ENCODE assay signal across 36 cellular contexts in genomic region chr21:17494051-17494450, GRCh38. TPM values are rescaled to one million over a fixed set of nuclear protein-coding genes. Genes with fewer than 3 reads are reported as not detected.
"Had no signal": no experiment of that assay in that cellular context is flagged by ENCODE, and none has a peak within 500 bp of the region (broad histone marks: within the 10 kb centered on the region; RNA-seq: fewer than 3 reads in every experiment).

No MANE protein-coding gene starts in this region.

- H3K9me3 ChIP-seq: MG63 had no signal

- DNase-seq: Karpas-422, Kasumi-1, MG63, MM.1S, MV-4-11, NCI-H1048, NCI-H1092, NCI-H1092 treated with DMSO at 0.1 percent for 48 hours, NCI-H1105, NCI-H1105 treated with DMSO at 0.1 percent for 48 hours, NCI-H1417, NCI-H1417 treated with DMSO at 0.1 percent for 48 hours, NCI-H1436, NCI-H1436 treated with DMSO at 0.1 percent for 48 hours, NCI-H146, NCI-H1694, NCI-H1694 treated with DMSO at 0.1 percent for 48 hours, NCI-H187, NCI-H187 treated with DMSO at 0.1 percent for 48 hours, NCI-H1930, NCI-H2029, NCI-H2029 treated with DMSO at 0.1 percent for 48 hours, NCI-H2081, NCI-H2081 treated with DMSO at 0.1 percent for 48 hours, NCI-H2107, NCI-H2171, NCI-H2171 treated with DMSO at 0.1 percent for 48 hours, NCI-H2227 treated with DMSO at 0.1 percent for 48 hours, NCI-H226, NCI-H345, NCI-H446, NCI-H446 treated with DMSO at 0.1 percent for 48 hours, NCI-H510A, NCI-H510A treated with DMSO at 0.1 percent for 48 hours, NCI-H524 had no signal

- H3K27me3 ChIP-seq: MG63 had no signal

- H3K4me3 ChIP-seq: MG63 had no signal

- H3K36me3 ChIP-seq: MG63 had no signal

RNA-seq across cellular contexts. Expression of gene CXADR, which starts 18.8 kb away (rescaled TPM):
- total RNA-seq: LHCN-M2 had no signal
